ENCODE assay signal across 10 cellular contexts in the genomic region with DNA sequence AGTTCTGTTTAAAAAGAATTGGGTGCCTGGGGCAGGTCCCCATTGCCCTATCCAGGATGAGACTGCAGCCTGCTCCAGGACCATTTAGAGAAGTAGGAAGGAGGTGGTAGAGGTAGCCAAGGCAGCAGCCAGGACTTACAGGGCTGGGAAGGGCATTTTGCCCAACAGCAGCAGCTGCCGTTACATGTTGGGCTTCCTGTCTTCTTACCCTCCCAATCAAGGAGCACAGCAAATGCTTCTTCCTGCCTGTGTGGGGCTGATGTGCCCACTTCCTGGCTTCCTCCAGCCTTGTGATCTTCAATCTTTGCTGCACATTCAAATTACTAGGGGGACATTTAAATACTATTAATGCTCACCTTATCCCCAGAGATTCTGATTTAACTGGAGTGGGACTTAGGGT.
DNase-seq lines count a peak whose midpoint lies in the region; ATAC-seq, FAIRE-seq and TF ChIP-seq lines count a peak whose summit lies in the region.
"Had no signal": no experiment of that assay in that cellular context is flagged by ENCODE, and none has a peak within 500 bp of the region (broad histone marks: within the 10 kb centered on the region; RNA-seq: fewer than 3 reads in every experiment).

No MANE protein-coding gene starts in this region.

- no peaks in the 10 kb centered on the region for H4K20me1 ChIP-seq in endothelial cell of umbilical vein (replicated peaks; ENCODE audit: control insufficient read depth, extremely low read depth, insufficient read depth, low read length)

- no peaks in the 10 kb centered on the region for H3K36me3 Mint-ChIP-seq in activated CD4-positive, alpha-beta memory T cell treated with anti-CD3 and anti-CD28 coated beads for 36 hours

- no peak overlapping the region for H3K4me3 Mint-ChIP-seq in activated CD4-positive, alpha-beta memory T cell treated with anti-CD3 and anti-CD28 coated beads for 36 hours

- no peaks in the 10 kb centered on the region for H3K27me3 Mint-ChIP-seq in activated CD4-positive, alpha-beta memory T cell treated with anti-CD3 and anti-CD28 coated beads for 36 hours

- H3K9me1 ChIP-seq in endothelial cell of umbilical vein (replicated peaks; ENCODE audit: control insufficient read depth, extremely low read depth, insufficient read depth, low read length) = no peaks in the 10 kb centered on the region

- peak overlapping the region; percentile 99 for H3K27ac ChIP-seq in endothelial cell of umbilical vein (ENCODE audit: insufficient read depth, low read depth, low read length)
- H3K27ac ChIP-seq: thyroid gland had no signal

- no peak overlapping the region for H3K9ac ChIP-seq in endothelial cell of umbilical vein (replicated peaks; ENCODE audit: extremely low read depth, insufficient read depth, low read length)

- dilution Hi-C loops in endothelial cell of umbilical vein (cut with MboI; ENCODE audit: extremely low pct_ligation_motif_present, low sequenced_read_pairs) = no loop called here

- H3K79me2 ChIP-seq in endothelial cell of umbilical vein (ENCODE audit: control insufficient read depth, insufficient read depth, low read length) = no peaks in the 10 kb centered on the region

- no peak for TF ChIP-seq POLR2A in endothelial cell of umbilical vein (IDR thresholded peaks at IDR 0.05; ENCODE audit: low read depth, low read length)

- H3K4me1 Mint-ChIP-seq in activated CD4-positive, alpha-beta memory T cell treated with anti-CD3 and anti-CD28 coated beads for 36 hours (ENCODE audit: low read depth) = peaks cover 62% of the 10 kb centered on the region

- H2AFZ ChIP-seq in endothelial cell of umbilical vein (ENCODE audit: low read depth, low read length) = peak overlapping the region; percentile 52

- peak overlapping the region; percentile 50 for H3K27ac Mint-ChIP-seq in activated CD4-positive, alpha-beta memory T cell treated with anti-CD3 and anti-CD28 coated beads for 36 hours

- H3K4me2 ChIP-seq in endothelial cell of umbilical vein (ENCODE audit: insufficient read depth, low read length) = no peak overlapping the region

- DNase-seq in AG10803 (ENCODE audit: low read depth) (peak; percentile 41), HT1080 (ENCODE audit: low read depth) (peak; percentile 33), endothelial cell of umbilical vein (ENCODE audit: low read depth, low spot score) (peak; percentile 43), GM10248 (ENCODE audit: extremely low spot score) (no peak)
- DNase-seq in activated CD4-positive, alpha-beta memory T cell treated with anti-CD3 and anti-CD28 coated beads for 36 hours = peak; percentile 33

- H3K4me1 ChIP-seq in endothelial cell of umbilical vein (ENCODE audit: control insufficient read depth, extremely low read depth, insufficient read depth, low read length) = peaks cover 64% of the 10 kb centered on the region
- H3K4me1 ChIP-seq: thyroid gland had no signal

- FAIRE-seq in endothelial cell of umbilical vein (lab: Jason Lieb, UNC) = no peak

- no peak overlapping the region for H3K4me3 ChIP-seq in AG10803 (ENCODE audit: low read length)
- H3K4me3 ChIP-seq in endothelial cell of umbilical vein (replicated peaks in 1 of 3; ENCODE audit: insufficient read depth in 1 of 3, low read depth in 1 of 3, low read length in 3 of 3) = no peak overlapping the region
- H3K4me3 ChIP-seq: thyroid gland had no signal

- no peak for ATAC-seq in GM19467 (IDR thresholded peaks at IDR 0.05; ENCODE audit: unreplicated experiment)
- ATAC-seq in esophagus mucosa = no peak
- ATAC-seq in HG03039 (IDR thresholded peaks at IDR 0.05; ENCODE audit: unreplicated experiment) = no peak
- ATAC-seq: Panc1 had no signal

- no peak for TF ChIP-seq CTCF in AG10803 (conservative IDR thresholded peaks at IDR 0.05; ENCODE audit: low read length)
- no peak for TF ChIP-seq CTCF in endothelial cell of umbilical vein (IDR thresholded peaks at IDR 0.05; ENCODE audit: extremely low read depth in 1 of 2, insufficient read depth in 1 of 2, low read depth in 1 of 2, low read length in 2 of 2)
- no peak for TF ChIP-seq CTCF in GM10248 (IDR thresholded peaks at IDR 0.05; ENCODE audit: control extremely low read depth, extremely low read depth, low read depth, missing control alignments)

- BruUV-seq in endothelial cell of umbilical vein (replicated peaks; lab: Mats Ljungman, UMichigan) = no TSS peak

- no peaks in the 10 kb centered on the region for H3K9me3 Mint-ChIP-seq in activated CD4-positive, alpha-beta memory T cell treated with anti-CD3 and anti-CD28 coated beads for 36 hours

- H3K27me3 ChIP-seq in endothelial cell of umbilical vein (ENCODE audit: control insufficient read depth in 2 of 2, insufficient read depth in 2 of 2, low read length in 2 of 2) = no peaks in the 10 kb centered on the region
- H3K27me3 ChIP-seq: thyroid gland had no signal

- POLR2A ChIA-PET in activated CD4-positive, alpha-beta memory T cell treated with anti-CD3 and anti-CD28 coated beads for 36 hours (lab: Charles Lee) = no interaction called here
- POLR2A ChIA-PET in endothelial cell of umbilical vein (lab: Charles Lee) (no interaction called here), GM10248 (lab: Yijun Ruan, JAX) (no interaction called here)

- H3K9me3 ChIP-seq in endothelial cell of umbilical vein (replicated peaks; ENCODE audit: control insufficient read depth, insufficient read depth, low read length) = no peaks in the 10 kb centered on the region
- H3K9me3 ChIP-seq: thyroid gland had no signal

- no peaks in the 10 kb centered on the region for H3K36me3 ChIP-seq in endothelial cell of umbilical vein (ENCODE audit: control insufficient read depth in 2 of 2, extremely low read depth in 1 of 2, insufficient read depth in 2 of 2, low read length in 2 of 2)
- H3K36me3 ChIP-seq: thyroid gland had no signal

- intact Hi-C loops in activated CD4-positive, alpha-beta memory T cell treated with anti-CD3 and anti-CD28 coated beads for 36 hours (cut with micrococcal nuclease) = no loop called here
- intact Hi-C loops in endothelial cell of umbilical vein (cut with micrococcal nuclease) = no loop called here

- CTCF ChIA-PET in activated CD4-positive, alpha-beta memory T cell treated with anti-CD3 and anti-CD28 coated beads for 36 hours (lab: Charles Lee) = interaction anchor here (1.6 kb wide), 1 partner anchor 42 kb away, joined by 3 read pairs; no protein-coding TSS in a partner anchor
- CTCF ChIA-PET in endothelial cell of umbilical vein (lab: Charles Lee) = interaction anchor here (1.9 kb wide), 1 partner anchor 376 kb away, joined by 9 read pairs; no protein-coding TSS in a partner anchor
- CTCF ChIA-PET in GM10248 (lab: Yijun Ruan, JAX) = interaction anchor here (1.0 kb wide), 1 partner anchor 10 kb away, joined by 3 read pairs; no protein-coding TSS in a partner anchor

TF ChIP-seq in endothelial cell of umbilical vein, 7 proteins besides CTCF, POLR2A, EP300 and RAD21:
- TF ChIP-seq EZH2 (IDR thresholded peaks at IDR 0.05; ENCODE audit: borderline replicate concordance, low read depth, low read length, severe bottlenecking) (no peak), POLR2AphosphoS5 (IDR thresholded peaks at IDR 0.05; ENCODE audit: insufficient read depth, low read depth, low read length) (no peak)
